1 cellular context compared by ENCODE assay signal in the genomic region with DNA sequence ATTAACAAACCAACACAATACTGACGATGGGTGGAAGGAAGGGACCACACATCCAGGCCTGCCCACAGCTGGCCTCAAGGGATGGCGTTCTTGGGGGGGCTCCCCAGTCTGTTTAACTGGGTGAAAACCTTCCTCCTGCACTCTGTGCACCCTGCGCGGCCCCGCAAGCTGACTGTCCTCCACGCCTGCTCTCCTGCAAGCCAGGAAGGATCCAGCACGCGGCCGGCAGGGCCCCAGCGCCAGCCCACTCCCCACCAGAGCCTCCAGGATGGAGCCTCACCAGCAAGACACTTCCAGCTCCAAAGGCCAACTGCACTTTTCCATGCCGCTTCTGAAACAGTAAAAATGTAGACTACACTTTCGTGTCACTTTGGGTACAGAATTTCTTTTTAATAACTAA.
A peak's percentile ranks its signal among the peaks of the same experiment; 100 is the strongest.
TF ChIP-seq lines count a peak whose summit lies in the region.

No MANE protein-coding gene starts in this region.

TF ChIP-seq in HepG2, 621 proteins besides CTCF, POLR2A, EP300 and RAD21:
- peak; percentile 71 for TF ChIP-seq AGO2 (optimal IDR thresholded peaks at IDR 0.05; ENCODE audit: low read depth, low read length)
- TF ChIP-seq NAIF1 (CRISPR knock-in tag; IDR thresholded peaks at IDR 0.05; ENCODE audit: borderline replicate concordance) = no peak
